10 cellular contexts compared by ENCODE assay signal in genomic region chrX:131729295-131729694, GRCh38.
A peak's percentile ranks its signal among the peaks of the same experiment; 100 is the strongest.
DNase-seq lines count a peak whose midpoint lies in the region; ATAC-seq and FAIRE-seq lines count a peak whose summit lies in the region.
"Had no signal": no experiment of that assay in that cellular context is flagged by ENCODE, and none has a peak within 500 bp of the region (broad histone marks: within the 10 kb centered on the region; RNA-seq: fewer than 3 reads in every experiment).

No MANE protein-coding gene starts in this region.

- ATAC-seq in T-helper 17 cell: no peak

- H3K4me3 Mint-ChIP-seq in T-helper 17 cell: no peak overlapping the region

- no peak for FAIRE-seq in HTR-8/SVneo (lab: Jason Lieb, UNC)

- DNase-seq in stimulated activated CD8-positive, alpha-beta memory T cell treated with anti-CD3 and anti-CD28 coated beads, Interleukin-12 subunit alpha, Interleukin-12 subunit beta, amount 100 ng/mL, for 4 hours (ENCODE audit: low read depth): peak; percentile 55
- DNase-seq in stimulated activated CD8-positive, alpha-beta memory T cell treated with anti-CD3 and anti-CD28 coated beads, Interleukin-4, amount 100 ng/mL, for 48 hours: no peak
- peak; percentile 78 for DNase-seq in NOMO-1 treated with dmso at 0.1 percent for 144 hours (lab: John Stamatoyannopoulos, UW; ENCODE audit: unreplicated experiment)
- peak; percentile 38 for DNase-seq in hepatic stellate cell (ENCODE audit: low spot score)
- no peak for DNase-seq in T-helper 17 cell
- no peak for DNase-seq in HCEC 1CT
- no peak for DNase-seq in pons (ENCODE audit: low spot score)
- DNase-seq in HTR-8/SVneo (ENCODE audit: insufficient read length, low spot score): no peak
- DNase-seq: DMS79 treated with DMSO at 0.1 percent for 48 hours, NCI-H1436 treated with DMSO at 0.1 percent for 48 hours had no signal

- H3K36me3 Mint-ChIP-seq in T-helper 17 cell (ENCODE audit: low read depth): no peaks in the 10 kb centered on the region

- H3K27me3 Mint-ChIP-seq in T-helper 17 cell: no peaks in the 10 kb centered on the region

- no peaks in the 10 kb centered on the region for H3K9me3 ChIP-seq in T-helper 17 cell (ENCODE audit: control insufficient read depth, low read length, poor library complexity, severe bottlenecking)

- H3K4me1 Mint-ChIP-seq in T-helper 17 cell: no peaks in the 10 kb centered on the region

- no peak overlapping the region for H3K27ac Mint-ChIP-seq in T-helper 17 cell

Comparison
In these comparisons a context has a peak if more than half of its experiments do, and no peak if none do; other contexts are left out.
1. DNase-seq: peak in stimulated activated CD8-positive, alpha-beta memory T cell treated with anti-CD3 and anti-CD28 coated beads, Interleukin-12 subunit alpha, Interleukin-12 subunit beta, amount 100 ng/mL, for 4 hours (single experiment), NOMO-1 treated with dmso at 0.1 percent for 144 hours (single experiment) and hepatic stellate cell (single experiment); none in stimulated activated CD8-positive, alpha-beta memory T cell treated with anti-CD3 and anti-CD28 coated beads, Interleukin-4, amount 100 ng/mL, for 48 hours (single experiment), T-helper 17 cell (0 of 3), HCEC 1CT (single experiment), pons (single experiment) and HTR-8/SVneo (single experiment).